ENCODE assay signal across 20 cellular contexts in genomic region chr3:4886448-4886847, GRCh38.
DNase-seq lines count a peak whose midpoint lies in the region; ATAC-seq, FAIRE-seq and TF ChIP-seq lines count a peak whose summit lies in the region.
"Had no signal": no experiment of that assay in that cellular context is flagged by ENCODE, and none has a peak within 500 bp of the region (broad histone marks: within the 10 kb centered on the region; RNA-seq: fewer than 3 reads in every experiment).

No MANE protein-coding gene starts in this region.

- H4K20me1 ChIP-seq in K562 (replicated peaks; ENCODE audit: control insufficient read depth, insufficient read depth, low read length): no peaks in the 10 kb centered on the region

- H3K27ac ChIP-seq in C4-2B (peak overlapping the region; percentile 20; the same call in 1 of the 2 replicates), Panc1 (ENCODE audit: low read length) (0 out of 2 replicates have a peak overlapping the region, but pooled peaks have one; percentile 52), K562 (ENCODE audit: extremely low read depth, low read depth, low read length) (no peak overlapping the region), gastrocnemius medialis (no peak overlapping the region)
- H3K27ac ChIP-seq: GM23248 had no signal

- BruUV-seq in Panc1 (replicated peaks; lab: Mats Ljungman, UMichigan) (no TSS peak), K562 (replicated peaks; lab: Mats Ljungman, UMichigan) (no TSS peak)

- H3K27me3 ChIP-seq in Panc1 (ENCODE audit: control insufficient read depth, insufficient read depth, low read length): no peaks in the 10 kb centered on the region
- H3K27me3 ChIP-seq in K562 (ENCODE audit: control insufficient read depth in 2 of 2, insufficient read depth in 2 of 2, low read length in 2 of 2): no peaks in the 10 kb centered on the region
- no peaks in the 10 kb centered on the region for H3K27me3 ChIP-seq in gastrocnemius medialis

- peak overlapping the region; percentile 29 for H2AFZ ChIP-seq in K562 (ENCODE audit: low read depth, low read length)

- FAIRE-seq in K562 (lab: Jason Lieb, UNC): no peak
- FAIRE-seq: G401.6, H1 had no signal

- no peak for TF ChIP-seq RAD21 in K562 (CRISPR knock-in tag; conservative IDR thresholded peaks at IDR 0.05 in 1 of 2, IDR thresholded peaks at IDR 0.05 in 1 of 2)

- H3K4me3 ChIP-seq in Panc1 (ENCODE audit: low read depth in 2 of 2, low read length in 2 of 2) (peak overlapping the region in 1 of 2 experiments; percentile 51; a peak in 2 of 4 replicates), K562 (no peak overlapping the region), gastrocnemius medialis (no peak overlapping the region)
- H3K4me3 ChIP-seq: GM23248 had no signal

- 61% methylated on average over 7 of the region's 7 CpGs for WGBS in K562 (ENCODE audit: insufficient coverage, low coverage, missing lambda C conversion rate)

- H3K4me1 Mint-ChIP-seq in activated naive CD4-positive, alpha-beta T cell treated with anti-CD3 and anti-CD28 coated beads, Interleukin-2, amount 50 U/mL, for 24 hours: peaks cover 25% of the 10 kb centered on the region

- H3K9me1 ChIP-seq in K562 (ENCODE audit: control insufficient read depth, insufficient read depth, low read length): no peaks in the 10 kb centered on the region

- TF ChIP-seq POLR2A in K562 (conservative IDR thresholded peaks at IDR 0.05) (no peak), gastrocnemius medialis (IDR thresholded peaks at IDR 0.05) (no peak)

- H3K27me3 Mint-ChIP-seq in activated naive CD4-positive, alpha-beta T cell treated with anti-CD3 and anti-CD28 coated beads, Interleukin-2, amount 50 U/mL, for 24 hours: no peaks in the 10 kb centered on the region

- TF ChIP-seq CTCF in C4-2B (conservative IDR thresholded peaks at IDR 0.05) (no peak), Panc1 (IDR thresholded peaks at IDR 0.05) (no peak), K562 (IDR thresholded peaks at IDR 0.05 in 2 of 3, conservative IDR thresholded peaks at IDR 0.05 in 1 of 3; ENCODE audit: insufficient read depth in 2 of 3, low read depth in 1 of 3, low read length in 3 of 3) (no peak), gastrocnemius medialis (IDR thresholded peaks at IDR 0.05 in 4 of 5, conservative IDR thresholded peaks at IDR 0.05 in 1 of 5) (no peak)

- no peak overlapping the region for H3K9ac ChIP-seq in K562 (ENCODE audit: insufficient read depth in 1 of 2, low read depth in 2 of 2, low read length in 2 of 2)
- H3K9ac ChIP-seq: GM23248 had no signal

- no peaks in the 10 kb centered on the region for H3K36me3 Mint-ChIP-seq in activated naive CD4-positive, alpha-beta T cell treated with anti-CD3 and anti-CD28 coated beads, Interleukin-2, amount 50 U/mL, for 24 hours
- H3K36me3 Mint-ChIP-seq: CD4-positive, CD25-positive, alpha-beta regulatory T cell; CD8-positive, alpha-beta T cell had no signal

- no peaks in the 10 kb centered on the region for H3K9me3 Mint-ChIP-seq in activated naive CD4-positive, alpha-beta T cell treated with anti-CD3 and anti-CD28 coated beads, Interleukin-2, amount 50 U/mL, for 24 hours
- H3K9me3 Mint-ChIP-seq: CD4-positive, CD25-positive, alpha-beta regulatory T cell; CD8-positive, alpha-beta T cell had no signal

- in situ Hi-C loops in Panc1 (cut with HindIII; ENCODE audit: low pct_unique_long_range_greater_than_20kb, low sequenced_read_pairs): no loop called here
- in situ Hi-C loops in K562 (cut with MboI): no loop called here
- in situ Hi-C loops in gastrocnemius medialis (cut with MboI; ENCODE audit: low sequenced_read_pairs in 4 of 4): loop anchor here in 1 of 4 donors (10.0 kb wide), 1 partner anchor 162 kb away; no protein-coding TSS in a partner anchor

- no peak for TF ChIP-seq EP300 in K562 (IDR thresholded peaks at IDR 0.05; ENCODE audit: low read length)

- H3K36me3 ChIP-seq in Panc1 (ENCODE audit: control insufficient read depth, insufficient read depth, low read length) (no peaks in the 10 kb centered on the region), K562 (ENCODE audit: control insufficient read depth, insufficient read depth, low read length) (no peaks in the 10 kb centered on the region), gastrocnemius medialis (no peaks in the 10 kb centered on the region)

- DNase-seq in activated naive CD4-positive, alpha-beta T cell treated with Interleukin-2 at 50 U/mL for 16 hours: no peak
- DNase-seq in Panc1 (ENCODE audit: low read depth, low spot score): no peak
- DNase-seq in K562 (ENCODE audit: extremely low read depth in 1 of 4, low spot score in 3 of 4): no peak
- DNase-seq in gastrocnemius medialis: no peak
- no peak for DNase-seq in retina
- DNase-seq: 8988T; C1 segment of cervical spinal cord; Caco-2; CD4-positive, CD25-positive, alpha-beta regulatory T cell; CD8-positive, alpha-beta T cell; DMS153; DND-41; GM23248; H7; HCEC 1CT had no signal

- no peak overlapping the region for H3K4me2 ChIP-seq in K562 (ENCODE audit: insufficient read depth, low read length)

- H3K4me1 ChIP-seq in Panc1 (ENCODE audit: control insufficient read depth, insufficient read depth, low read length): peaks cover 4% of the 10 kb centered on the region
- peaks cover 0 to 16% of the 10 kb centered on the region in 2 experiments; a peak in 3 of 5 replicates for H3K4me1 ChIP-seq in K562 (replicated peaks in 1 of 2; ENCODE audit: control insufficient read depth in 2 of 2, insufficient read depth in 2 of 2, low read length in 2 of 2)
- peaks cover 0 to 5% of the 10 kb centered on the region in 2 donors for H3K4me1 ChIP-seq in gastrocnemius medialis
- H3K4me1 ChIP-seq: Caco-2 had no signal

- H3K79me2 ChIP-seq in K562 (ENCODE audit: control insufficient read depth, insufficient read depth, low read length): no peaks in the 10 kb centered on the region

- CTCF ChIA-PET in Panc1 (lab: Charles Lee): no interaction called here
- CTCF ChIA-PET in K562 (lab: Yijun Ruan, JAX; ENCODE audit: low intra/inter-chr PET ratio): no interaction called here

- peak overlapping the region; percentile 14 for H3K27ac Mint-ChIP-seq in activated naive CD4-positive, alpha-beta T cell treated with anti-CD3 and anti-CD28 coated beads, Interleukin-2, amount 50 U/mL, for 24 hours
- H3K27ac Mint-ChIP-seq: CD8-positive, alpha-beta T cell had no signal

- ATAC-seq in Panc1: peak; percentile 62
- peak; percentile 64 for ATAC-seq in K562
- no peak for ATAC-seq in gastrocnemius medialis
- ATAC-seq in GM19324 (IDR thresholded peaks at IDR 0.05; ENCODE audit: low FRiP score, unreplicated experiment): no peak
- ATAC-seq: CD8-positive, alpha-beta T cell had no signal

- no peak overlapping the region for H3K4me3 Mint-ChIP-seq in activated naive CD4-positive, alpha-beta T cell treated with anti-CD3 and anti-CD28 coated beads, Interleukin-2, amount 50 U/mL, for 24 hours
- H3K4me3 Mint-ChIP-seq: CD4-positive, CD25-positive, alpha-beta regulatory T cell; CD8-positive, alpha-beta T cell had no signal

- POLR2A ChIA-PET in Panc1 (lab: Charles Lee) (interaction anchor here (0.6 kb wide), 1 partner anchor 190 kb away, joined by 4 read pairs; no protein-coding TSS in a partner anchor), K562 (lab: Yijun Ruan, JAX) (interaction anchor here (0.6 kb wide), 1 partner anchor 13 kb away, joined by 4 read pairs; no protein-coding TSS in a partner anchor)

- intact Hi-C loops in Panc1 (cut with micrococcal nuclease; ENCODE audit: unreplicated experiment) (no loop called here), K562 (cut with micrococcal nuclease) (loop anchor here (5.0 kb wide), 1 partner anchor 164 kb away; no protein-coding TSS in a partner anchor), gastrocnemius medialis (cut with DNase I; ENCODE audit: low total_unique reads) (loop anchor here (5.0 to 10.0 kb wide), 2 partner anchors 48 to 76 kb away; no protein-coding TSS in a partner anchor)

- no peaks in the 10 kb centered on the region for H3K9me3 ChIP-seq in Panc1 (ENCODE audit: control insufficient read depth, insufficient read depth, low read depth, low read length)
- no peaks in the 10 kb centered on the region for H3K9me3 ChIP-seq in K562 (replicated peaks; ENCODE audit: control insufficient read depth, insufficient read depth, low read depth, low read length)
- H3K9me3 ChIP-seq in gastrocnemius medialis: no peaks in the 10 kb centered on the region

TF ChIP-seq in K562, 482 proteins besides CTCF, POLR2A, EP300 and RAD21 (continues in another document):
- TF ChIP-seq ETS2 (tag; IDR thresholded peaks at IDR 0.05; ENCODE audit: borderline replicate concordance, poor library complexity, severe bottlenecking) (no peak), ZBTB33 (CRISPR knock-in tag; IDR thresholded peaks at IDR 0.05) (peak; percentile 79)

Comparison
In these comparisons a context has a peak if more than half of its experiments do, and no peak if none do; other contexts are left out.
1. H3K27ac ChIP-seq: peak in C4-2B (single experiment) and Panc1 (single experiment); none in K562 (single experiment) and gastrocnemius medialis (0 of 4).
2. ATAC-seq: peak in Panc1 (single experiment) and K562 (single experiment); none in gastrocnemius medialis (0 of 2) and GM19324 (single experiment).